In the genomic region with DNA sequence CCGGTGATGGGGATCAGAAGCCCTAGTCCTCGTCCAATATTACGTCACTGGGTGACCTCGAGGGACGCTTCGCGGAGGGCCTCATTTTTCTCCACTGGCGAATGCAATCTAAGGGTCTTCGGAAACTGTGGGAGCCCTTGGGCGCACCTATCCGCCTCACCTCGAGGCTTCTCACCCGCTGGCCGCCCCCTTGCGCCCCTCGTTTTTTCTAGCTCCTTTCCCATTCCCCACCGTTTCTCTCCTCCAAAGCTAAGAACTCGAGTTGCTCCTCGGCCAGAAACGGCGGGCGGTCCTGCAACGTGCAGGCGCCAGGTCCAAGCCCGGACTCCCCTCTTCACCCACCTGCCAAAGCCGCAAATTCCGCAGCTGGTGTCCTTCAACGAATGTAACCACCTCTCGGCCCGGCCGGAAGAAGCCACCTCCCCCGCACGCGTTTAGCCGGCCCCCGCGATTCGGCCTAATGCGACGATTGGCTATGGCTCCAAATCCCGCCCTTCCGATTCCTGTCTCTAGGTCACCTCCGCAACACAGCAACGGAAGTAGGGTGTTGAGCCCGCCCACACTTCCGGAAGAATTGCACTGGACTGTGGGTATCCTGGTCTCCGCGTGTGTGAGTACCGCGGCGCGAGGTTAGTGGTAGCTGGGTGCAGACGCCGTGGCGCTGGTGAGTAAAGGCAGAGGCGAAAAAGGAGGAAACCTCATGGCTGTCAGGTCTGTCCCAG, we compare ENCODE assay signal across 1 cellular context.
TF ChIP-seq lines count a peak whose summit lies in the region.

TSS of gene ATP5MK (minus strand) at position 409 of the 722 bp plus-strand sequence. CDS start 4,018 bp downstream, outside the sequence.
A gene with protein sequence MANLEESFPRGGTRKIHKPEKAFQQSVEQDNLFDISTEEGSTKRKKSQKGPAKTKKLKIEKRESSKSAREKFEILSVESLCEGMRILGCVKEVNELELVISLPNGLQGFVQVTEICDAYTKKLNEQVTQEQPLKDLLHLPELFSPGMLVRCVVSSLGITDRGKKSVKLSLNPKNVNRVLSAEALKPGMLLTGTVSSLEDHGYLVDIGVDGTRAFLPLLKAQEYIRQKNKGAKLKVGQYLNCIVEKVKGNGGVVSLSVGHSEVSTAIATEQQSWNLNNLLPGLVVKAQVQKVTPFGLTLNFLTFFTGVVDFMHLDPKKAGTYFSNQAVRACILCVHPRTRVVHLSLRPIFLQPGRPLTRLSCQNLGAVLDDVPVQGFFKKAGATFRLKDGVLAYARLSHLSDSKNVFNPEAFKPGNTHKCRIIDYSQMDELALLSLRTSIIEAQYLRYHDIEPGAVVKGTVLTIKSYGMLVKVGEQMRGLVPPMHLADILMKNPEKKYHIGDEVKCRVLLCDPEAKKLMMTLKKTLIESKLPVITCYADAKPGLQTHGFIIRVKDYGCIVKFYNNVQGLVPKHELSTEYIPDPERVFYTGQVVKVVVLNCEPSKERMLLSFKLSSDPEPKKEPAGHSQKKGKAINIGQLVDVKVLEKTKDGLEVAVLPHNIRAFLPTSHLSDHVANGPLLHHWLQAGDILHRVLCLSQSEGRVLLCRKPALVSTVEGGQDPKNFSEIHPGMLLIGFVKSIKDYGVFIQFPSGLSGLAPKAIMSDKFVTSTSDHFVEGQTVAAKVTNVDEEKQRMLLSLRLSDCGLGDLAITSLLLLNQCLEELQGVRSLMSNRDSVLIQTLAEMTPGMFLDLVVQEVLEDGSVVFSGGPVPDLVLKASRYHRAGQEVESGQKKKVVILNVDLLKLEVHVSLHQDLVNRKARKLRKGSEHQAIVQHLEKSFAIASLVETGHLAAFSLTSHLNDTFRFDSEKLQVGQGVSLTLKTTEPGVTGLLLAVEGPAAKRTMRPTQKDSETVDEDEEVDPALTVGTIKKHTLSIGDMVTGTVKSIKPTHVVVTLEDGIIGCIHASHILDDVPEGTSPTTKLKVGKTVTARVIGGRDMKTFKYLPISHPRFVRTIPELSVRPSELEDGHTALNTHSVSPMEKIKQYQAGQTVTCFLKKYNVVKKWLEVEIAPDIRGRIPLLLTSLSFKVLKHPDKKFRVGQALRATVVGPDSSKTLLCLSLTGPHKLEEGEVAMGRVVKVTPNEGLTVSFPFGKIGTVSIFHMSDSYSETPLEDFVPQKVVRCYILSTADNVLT (N-terminal part only) (plus strand): TSS at position 560 of the 722 bp plus-strand sequence. CDS start 1,801 bp downstream, outside the sequence.

TF ChIP-seq in K562, 482 proteins besides CTCF, POLR2A, EP300 and RAD21 (continued from another document and continues in another):
- TF ChIP-seq ZBTB11 (CRISPR knock-in tag; IDR thresholded peaks at IDR 0.05) (peak in 2 of 3 experiments; percentile 23 to 43; a peak in 2 of 6 replicates), ZNF551 (CRISPR knock-in tag; IDR thresholded peaks at IDR 0.05) (no peak), CXXC5 (CRISPR knock-in tag; IDR thresholded peaks at IDR 0.05) (peak; percentile 74), TEAD1 (CRISPR knock-in tag; IDR thresholded peaks at IDR 0.05) (peak in 1 of 2 experiments; percentile 83; a peak in 1 of 4 replicates), E2F6 (IDR thresholded peaks at IDR 0.05; ENCODE audit: borderline replicate concordance in 1 of 2, extremely low read depth in 1 of 2, insufficient read depth in 1 of 2, insufficient read length in 1 of 2, low read depth in 1 of 2, low read length in 1 of 2, poor library complexity in 1 of 2, severe bottlenecking in 1 of 2) (peak; percentile 62 to 66), HNRNPLL (IDR thresholded peaks at IDR 0.05; ENCODE audit: low read depth, low read length, poor library complexity, severe bottlenecking) (peak; percentile 86), RBBP5 (IDR thresholded peaks at IDR 0.05; ENCODE audit: borderline replicate concordance, insufficient read depth, low read length, poor library complexity, severe bottlenecking) (peak; percentile 46), POLR2AphosphoS2 (IDR thresholded peaks at IDR 0.05; ENCODE audit: low read length) (no peak), CTBP1 (IDR thresholded peaks at IDR 0.05; ENCODE audit: borderline replicate concordance) (peak; percentile 37; the same call in 1 of the 2 replicates), CBX2 (IDR thresholded peaks at IDR 0.05; ENCODE audit: insufficient read depth, low read length, poor library complexity, severe bottlenecking) (no peak), CHD1 (IDR thresholded peaks at IDR 0.05; ENCODE audit: low read length) (peak; percentile 24), KAT7 (CRISPR knock-in tag; IDR thresholded peaks at IDR 0.05; ENCODE audit: borderline replicate concordance) (no peak), ZNF318 (IDR thresholded peaks at IDR 0.05; ENCODE audit: borderline replicate concordance in 1 of 2, low read depth in 1 of 2) (no peak), NR2C2 (CRISPR knock-in tag; IDR thresholded peaks at IDR 0.05) (no peak), NR2C2 (tag; IDR thresholded peaks at IDR 0.05) (peak; percentile 30; the same call in 1 of the 2 replicates), KLF1 (tag; IDR thresholded peaks at IDR 0.05) (0 out of 2 replicates have a peak, but pooled peaks have one; percentile 16), RBM17 (IDR thresholded peaks at IDR 0.05; ENCODE audit: borderline replicate concordance, low read depth, low read length) (no peak)
- TF ChIP-seq, protein P1, sequence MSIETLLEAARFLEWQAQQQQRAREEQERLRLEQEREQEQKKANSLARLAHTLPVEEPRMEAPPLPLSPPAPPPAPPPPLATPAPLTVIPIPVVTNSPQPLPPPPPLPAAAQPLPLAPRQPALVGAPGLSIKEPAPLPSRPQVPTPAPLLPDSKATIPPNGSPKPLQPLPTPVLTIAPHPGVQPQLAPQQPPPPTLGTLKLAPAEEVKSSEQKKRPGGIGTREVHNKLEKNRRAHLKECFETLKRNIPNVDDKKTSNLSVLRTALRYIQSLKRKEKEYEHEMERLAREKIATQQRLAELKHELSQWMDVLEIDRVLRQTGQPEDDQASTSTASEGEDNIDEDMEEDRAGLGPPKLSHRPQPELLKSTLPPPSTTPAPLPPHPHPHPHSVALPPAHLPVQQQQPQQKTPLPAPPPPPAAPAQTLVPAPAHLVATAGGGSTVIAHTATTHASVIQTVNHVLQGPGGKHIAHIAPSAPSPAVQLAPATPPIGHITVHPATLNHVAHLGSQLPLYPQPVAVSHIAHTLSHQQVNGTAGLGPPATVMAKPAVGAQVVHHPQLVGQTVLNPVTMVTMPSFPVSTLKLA (conservative IDR thresholded peaks at IDR 0.05), result peak; percentile 91 to 95
- TF ChIP-seq, protein P2, sequence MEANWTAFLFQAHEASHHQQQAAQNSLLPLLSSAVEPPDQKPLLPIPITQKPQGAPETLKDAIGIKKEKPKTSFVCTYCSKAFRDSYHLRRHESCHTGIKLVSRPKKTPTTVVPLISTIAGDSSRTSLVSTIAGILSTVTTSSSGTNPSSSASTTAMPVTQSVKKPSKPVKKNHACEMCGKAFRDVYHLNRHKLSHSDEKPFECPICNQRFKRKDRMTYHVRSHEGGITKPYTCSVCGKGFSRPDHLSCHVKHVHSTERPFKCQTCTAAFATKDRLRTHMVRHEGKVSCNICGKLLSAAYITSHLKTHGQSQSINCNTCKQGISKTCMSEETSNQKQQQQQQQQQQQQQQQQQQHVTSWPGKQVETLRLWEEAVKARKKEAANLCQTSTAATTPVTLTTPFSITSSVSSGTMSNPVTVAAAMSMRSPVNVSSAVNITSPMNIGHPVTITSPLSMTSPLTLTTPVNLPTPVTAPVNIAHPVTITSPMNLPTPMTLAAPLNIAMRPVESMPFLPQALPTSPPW (CRISPR knock-in tag; IDR thresholded peaks at IDR 0.05), result peak; percentile 73
- TF ChIP-seq, protein P3, sequence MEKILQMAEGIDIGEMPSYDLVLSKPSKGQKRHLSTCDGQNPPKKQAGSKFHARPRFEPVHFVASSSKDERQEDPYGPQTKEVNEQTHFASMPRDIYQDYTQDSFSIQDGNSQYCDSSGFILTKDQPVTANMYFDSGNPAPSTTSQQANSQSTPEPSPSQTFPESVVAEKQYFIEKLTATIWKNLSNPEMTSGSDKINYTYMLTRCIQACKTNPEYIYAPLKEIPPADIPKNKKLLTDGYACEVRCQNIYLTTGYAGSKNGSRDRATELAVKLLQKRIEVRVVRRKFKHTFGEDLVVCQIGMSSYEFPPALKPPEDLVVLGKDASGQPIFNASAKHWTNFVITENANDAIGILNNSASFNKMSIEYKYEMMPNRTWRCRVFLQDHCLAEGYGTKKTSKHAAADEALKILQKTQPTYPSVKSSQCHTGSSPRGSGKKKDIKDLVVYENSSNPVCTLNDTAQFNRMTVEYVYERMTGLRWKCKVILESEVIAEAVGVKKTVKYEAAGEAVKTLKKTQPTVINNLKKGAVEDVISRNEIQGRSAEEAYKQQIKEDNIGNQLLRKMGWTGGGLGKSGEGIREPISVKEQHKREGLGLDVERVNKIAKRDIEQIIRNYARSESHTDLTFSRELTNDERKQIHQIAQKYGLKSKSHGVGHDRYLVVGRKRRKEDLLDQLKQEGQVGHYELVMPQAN (IDR thresholded peaks at IDR 0.05; ENCODE audit: borderline replicate concordance), result peak; percentile 76
- TF ChIP-seq, protein P4, sequence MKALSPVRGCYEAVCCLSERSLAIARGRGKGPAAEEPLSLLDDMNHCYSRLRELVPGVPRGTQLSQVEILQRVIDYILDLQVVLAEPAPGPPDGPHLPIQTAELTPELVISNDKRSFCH (CRISPR knock-in tag; IDR thresholded peaks at IDR 0.05), result no peak
- TF ChIP-seq, protein P4 (tag; IDR thresholded peaks at IDR 0.05), result no peak
